In the genomic region with DNA sequence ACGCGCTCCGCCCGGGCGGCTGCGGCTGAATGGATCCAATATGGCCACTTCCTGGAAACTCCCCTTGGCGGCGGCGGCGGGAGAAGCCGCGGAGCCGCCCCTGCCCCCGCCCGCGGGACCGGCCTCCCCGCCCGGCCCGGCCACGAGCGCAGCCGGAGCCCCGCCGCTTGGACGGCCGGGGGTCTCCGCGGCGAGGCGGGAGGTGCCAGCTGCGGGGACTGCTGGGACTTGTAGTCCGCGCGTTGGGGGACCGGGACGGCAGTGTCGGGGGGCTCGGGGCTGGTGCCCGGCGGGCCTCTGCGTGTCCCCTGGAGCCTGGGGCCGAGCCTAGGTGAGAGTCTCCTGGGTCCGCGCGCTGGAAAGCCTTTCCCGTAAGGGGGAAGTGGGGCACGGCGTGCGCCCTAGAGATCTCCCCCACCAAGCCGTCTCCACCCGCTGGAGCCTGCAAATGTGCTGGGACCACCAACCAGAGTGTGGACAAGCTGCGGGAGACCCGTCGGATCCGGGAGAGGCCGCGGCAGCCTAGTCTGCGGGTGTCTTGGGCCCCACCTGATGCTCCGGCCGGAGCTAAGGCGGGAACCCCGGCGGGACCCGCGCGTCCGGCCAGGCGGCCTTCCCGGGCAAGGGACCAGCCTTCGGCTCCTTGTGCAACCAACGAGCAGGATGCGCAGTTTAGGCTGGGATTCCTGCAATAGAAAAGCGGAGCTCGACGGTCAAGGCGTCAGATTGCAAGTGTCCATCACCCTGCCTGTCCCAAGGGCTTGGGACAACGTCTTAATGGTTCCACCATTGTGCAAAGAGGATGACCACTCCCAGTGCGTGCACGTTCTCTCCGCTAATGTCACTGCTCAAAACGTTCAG, we compare ENCODE assay signal across 8 cellular contexts. TPM values are rescaled to one million over a fixed set of nuclear protein-coding genes. Genes with fewer than 3 reads are reported as not detected.
A peak's percentile ranks its signal among the peaks of the same experiment; 100 is the strongest.
DNase-seq lines count a peak whose midpoint lies in the region; ATAC-seq and TF ChIP-seq lines count a peak whose summit lies in the region.

A gene with protein sequence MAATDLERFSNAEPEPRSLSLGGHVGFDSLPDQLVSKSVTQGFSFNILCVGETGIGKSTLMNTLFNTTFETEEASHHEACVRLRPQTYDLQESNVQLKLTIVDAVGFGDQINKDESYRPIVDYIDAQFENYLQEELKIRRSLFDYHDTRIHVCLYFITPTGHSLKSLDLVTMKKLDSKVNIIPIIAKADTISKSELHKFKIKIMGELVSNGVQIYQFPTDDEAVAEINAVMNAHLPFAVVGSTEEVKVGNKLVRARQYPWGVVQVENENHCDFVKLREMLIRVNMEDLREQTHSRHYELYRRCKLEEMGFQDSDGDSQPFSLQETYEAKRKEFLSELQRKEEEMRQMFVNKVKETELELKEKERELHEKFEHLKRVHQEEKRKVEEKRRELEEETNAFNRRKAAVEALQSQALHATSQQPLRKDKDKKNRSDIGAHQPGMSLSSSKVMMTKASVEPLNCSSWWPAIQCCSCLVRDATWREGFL (minus strand): TSS at position 31 of the 861 bp plus-strand sequence. CDS start 102 bp downstream, outside the sequence.

- intact Hi-C loops in ascending aorta (cut with DNase I): loop anchor here (2.0 to 5.0 kb wide), 4 partner anchors 35 to 185 kb away; a partner anchor contains a TSS
- intact Hi-C loops in psoas muscle (cut with DNase I): no loop called here

- 1 to 2% (median 1%) methylated on average over 42 to 82 of the region's 82 CpGs for WGBS in psoas muscle, 3 donors

- H3K9me3 ChIP-seq in SK-N-MC (ENCODE audit: low read depth, low read length): no peaks in the 10 kb centered on the region
- no peaks in the 10 kb centered on the region for H3K9me3 ChIP-seq in ascending aorta
- H3K9me3 ChIP-seq in right atrium auricular region: no peaks in the 10 kb centered on the region
- no peaks in the 10 kb centered on the region for H3K9me3 ChIP-seq in psoas muscle

- H3K9ac ChIP-seq in SK-N-MC (ENCODE audit: insufficient read length): peak within 1 kb of the TSS; percentile 70

- TF ChIP-seq CTCF in ascending aorta (IDR thresholded peaks at IDR 0.05) (no peak), right atrium auricular region (IDR thresholded peaks at IDR 0.05) (no peak), psoas muscle (IDR thresholded peaks at IDR 0.05) (no peak)

- DNase-seq in 8988T (peak; percentile 79), SK-N-MC (ENCODE audit: low read depth, low spot score) (no peak), ascending aorta (ENCODE audit: low spot score in 2 of 2) (no peak), right atrium auricular region (ENCODE audit: low spot score) (peak; percentile 73), psoas muscle (peak; percentile 69 to 78), NCI-H2107 treated with DMSO at 0.1 percent for 48 hours (lab: John Stamatoyannopoulos, UW; ENCODE audit: unreplicated experiment) (no peak)

- H3K4me3 ChIP-seq in SK-N-MC (peak within 1 kb of the TSS; percentile 82), ascending aorta (peak within 1 kb of the TSS; percentile 66 to 86), right atrium auricular region (peak within 1 kb of the TSS; percentile 55 to 83), psoas muscle (peak within 1 kb of the TSS; percentile 94)

- H3K36me3 ChIP-seq in SK-N-MC (ENCODE audit: insufficient read depth, low read length): no peaks in the 10 kb centered on the region
- H3K36me3 ChIP-seq in ascending aorta: no peaks in the 10 kb centered on the region
- H3K36me3 ChIP-seq in right atrium auricular region: no peaks in the 10 kb centered on the region
- no peaks in the 10 kb centered on the region for H3K36me3 ChIP-seq in psoas muscle (ENCODE audit: insufficient read depth in 1 of 2, low read depth in 1 of 2)

- H3K27ac ChIP-seq in SK-N-MC (no peak within 1 kb of the TSS), ascending aorta (peak within 1 kb of the TSS; percentile 87 to 96), right atrium auricular region (peak within 1 kb of the TSS; percentile 66 to 77), psoas muscle (peak within 1 kb of the TSS; percentile 72)

- H3K27me3 ChIP-seq in ascending aorta (no peaks in the 10 kb centered on the region), right atrium auricular region (no peaks in the 10 kb centered on the region), psoas muscle (ENCODE audit: insufficient read depth in 3 of 3, low read length in 2 of 3) (no peaks in the 10 kb centered on the region)

- H3K4me1 ChIP-seq in ascending aorta: peaks cover 8 to 29% of the 10 kb centered on the region in 2 donors
- peaks cover 0 to 47% of the 10 kb centered on the region in 2 donors for H3K4me1 ChIP-seq in right atrium auricular region
- peaks cover 3% of the 10 kb centered on the region for H3K4me1 ChIP-seq in psoas muscle

- ATAC-seq in GM18498 (IDR thresholded peaks at IDR 0.05; ENCODE audit: unreplicated experiment): peak; percentile 71
- peak; percentile 47 for ATAC-seq in HG03066 (IDR thresholded peaks at IDR 0.05; ENCODE audit: low read depth, unreplicated experiment)
- peak; percentile 60 to 81 (median 69) for ATAC-seq in psoas muscle

RNA-seq across cellular contexts. Expression of the gene that starts here (rescaled TPM):
- total RNA-seq in ascending aorta: 113 TPM
- 10 to 100 TPM; 21.1 to 24.8 TPM for total RNA-seq in right atrium auricular region
- total RNA-seq in psoas muscle: 10 to 100 TPM in 1 of 4 donors, 1 to 10 TPM in 3; 9.2 to 13.1 (median 9.6) TPM
- polyA plus RNA-seq in psoas muscle: 1 to 10 TPM; 3.8 to 5.7 (median 4.4) TPM

Comparison
In these comparisons a context has a peak if more than half of its experiments do, and no peak if none do; other contexts are left out.
1. DNase-seq: peak in 8988T (single experiment), right atrium auricular region (single experiment) and psoas muscle (2 of 2); none in SK-N-MC (single experiment), ascending aorta (0 of 2) and NCI-H2107 treated with DMSO at 0.1 percent for 48 hours (single experiment).
2. Peak in every context shown above with its lines, with median percentiles within 50 percentile points of each other: ATAC-seq and H3K4me3 ChIP-seq.